In the genomic region with DNA sequence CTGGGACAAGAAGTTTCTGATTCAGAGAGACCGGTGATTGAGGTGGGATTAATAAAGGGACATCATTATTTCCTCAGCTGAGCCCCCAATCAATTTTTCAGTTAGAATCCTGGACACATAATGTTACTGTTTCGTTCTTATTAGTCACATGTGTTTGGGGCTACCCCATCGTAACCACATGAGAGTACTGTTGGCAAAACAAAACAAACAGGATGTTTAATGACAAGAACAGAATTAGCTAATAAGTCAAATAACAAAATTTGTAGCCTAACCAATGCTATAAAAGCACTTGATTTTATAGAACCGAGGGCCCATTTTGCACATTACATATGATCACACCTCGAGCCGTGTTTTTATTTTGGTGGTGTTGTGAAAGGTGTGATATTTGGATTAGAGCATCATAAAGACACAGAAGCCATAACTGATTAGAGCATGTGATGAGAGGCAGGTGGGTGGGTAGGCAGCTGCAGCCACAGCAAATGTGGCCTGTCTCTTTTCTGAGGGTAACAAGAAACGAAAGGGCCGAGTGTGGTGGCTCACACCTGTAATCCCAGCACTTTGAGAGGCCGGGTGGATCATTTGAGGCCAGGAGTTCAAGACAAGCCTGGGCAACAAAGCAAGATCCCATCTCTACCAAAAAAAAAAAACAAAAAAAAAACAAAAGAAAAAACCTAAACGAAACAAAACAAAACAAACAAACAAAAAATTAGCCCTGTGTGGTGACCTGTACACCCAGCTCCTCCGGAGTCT, we compare ENCODE assay signal across 17 cellular contexts. TPM values are rescaled to one million over a fixed set of nuclear protein-coding genes. Genes with fewer than 3 reads are reported as not detected.
DNase-seq lines count a peak whose midpoint lies in the region; ATAC-seq and TF ChIP-seq lines count a peak whose summit lies in the region.
"Had no signal": no experiment of that assay in that cellular context is flagged by ENCODE, and none has a peak within 500 bp of the region (broad histone marks: within the 10 kb centered on the region; RNA-seq: fewer than 3 reads in every experiment).

No MANE protein-coding gene starts in this region.

- peaks cover 3% of the 10 kb centered on the region for H3K36me3 Mint-ChIP-seq in activated naive CD4-positive, alpha-beta T cell treated with anti-CD3 and anti-CD28 coated beads, Interleukin-2, amount 10 ng/mL, durations not matched to agents 7 days and 5 days
- peaks cover 0 to 3% (median 0%) of the 10 kb centered on the region in 3 donors for H3K36me3 Mint-ChIP-seq in CD8-positive, alpha-beta memory T cell
- H3K36me3 Mint-ChIP-seq: activated naive CD4-positive, alpha-beta T cell treated with anti-CD3 and anti-CD28 coated beads, Interleukin-2, amount 50 U/mL, for 24 hours had no signal

- H3K27me3 ChIP-seq in OCI-LY3 (ENCODE audit: low read depth, low read length) (0 out of 2 replicates have a peak, but pooled peaks cover 6% of the 10 kb centered on the region), dorsolateral prefrontal cortex (peaks cover 0 to 53% (median 24%) of the 10 kb centered on the region in 45 donors), psoas muscle (ENCODE audit: insufficient read depth in 3 of 3, low read length in 2 of 3) (peaks cover 3 to 51% (median 26%) of the 10 kb centered on the region in 3 donors)
- H3K27me3 ChIP-seq in CD8-positive, alpha-beta memory T cell (ENCODE audit: insufficient read depth, low read length, poor library complexity, severe bottlenecking): no peaks in the 10 kb centered on the region

- H3K9me3 ChIP-seq in OCI-LY3 (ENCODE audit: insufficient read depth, low read length): no peaks in the 10 kb centered on the region
- H3K9me3 ChIP-seq in psoas muscle: no peaks in the 10 kb centered on the region
- H3K9me3 ChIP-seq in CD8-positive, alpha-beta memory T cell (ENCODE audit: low read length): no peaks in the 10 kb centered on the region
- H3K9me3 ChIP-seq: right lobe of liver had no signal

- H3K4me3 ChIP-seq in OCI-LY3 (ENCODE audit: low read length): no peak overlapping the region
- H3K4me3 ChIP-seq in dorsolateral prefrontal cortex: no peak overlapping the region
- no peak overlapping the region for H3K4me3 ChIP-seq in psoas muscle
- H3K4me3 ChIP-seq in CD8-positive, alpha-beta memory T cell (ENCODE audit: low read length): no peak overlapping the region
- H3K4me3 ChIP-seq: cardiac muscle cell, right lobe of liver, stomach had no signal

- intact Hi-C loops in dorsolateral prefrontal cortex (cut with DNase I): no loop called here
- intact Hi-C loops in psoas muscle (cut with DNase I): no loop called here

- H3K9me3 Mint-ChIP-seq in activated naive CD4-positive, alpha-beta T cell treated with anti-CD3 and anti-CD28 coated beads, Interleukin-2, amount 10 ng/mL, durations not matched to agents 7 days and 5 days: no peaks in the 10 kb centered on the region
- peaks cover 0 to 22% (median 9%) of the 10 kb centered on the region in 5 donors for H3K9me3 Mint-ChIP-seq in CD8-positive, alpha-beta memory T cell
- H3K9me3 Mint-ChIP-seq: activated naive CD4-positive, alpha-beta T cell treated with anti-CD3 and anti-CD28 coated beads, Interleukin-2, amount 50 U/mL, for 24 hours had no signal

- 77 to 79% (median 77%) methylated on average over 11 of the region's 11 CpGs for WGBS in psoas muscle, 3 donors

- CTCF ChIA-PET in activated naive CD4-positive, alpha-beta T cell treated with anti-CD3 and anti-CD28 coated beads, Interleukin-2, amount 10 ng/mL, durations not matched to agents 7 days and 5 days (lab: Charles Lee): no interaction called here
- CTCF ChIA-PET in CD8-positive, alpha-beta memory T cell (lab: Charles Lee): no interaction called here

- no peak overlapping the region for H2AFZ ChIP-seq in OCI-LY3 (ENCODE audit: low read depth, low read length)

- H3K27ac Mint-ChIP-seq in activated naive CD4-positive, alpha-beta T cell treated with anti-CD3 and anti-CD28 coated beads, Interleukin-2, amount 10 ng/mL, durations not matched to agents 7 days and 5 days: no peak overlapping the region
- H3K27ac Mint-ChIP-seq in CD8-positive, alpha-beta memory T cell: no peak overlapping the region
- H3K27ac Mint-ChIP-seq: activated naive CD4-positive, alpha-beta T cell treated with anti-CD3 and anti-CD28 coated beads, Interleukin-2, amount 50 U/mL, for 24 hours had no signal

- H3K4me1 ChIP-seq in OCI-LY3 (ENCODE audit: low read length): peaks cover 31% of the 10 kb centered on the region
- peaks cover 10% of the 10 kb centered on the region for H3K4me1 ChIP-seq in psoas muscle
- no peaks in the 10 kb centered on the region for H3K4me1 ChIP-seq in CD8-positive, alpha-beta memory T cell (ENCODE audit: insufficient read depth, low read length)

- H3K9ac ChIP-seq in OCI-LY3 (ENCODE audit: low read length): no peak overlapping the region

- POLR2A ChIA-PET in CD8-positive, alpha-beta memory T cell (lab: Charles Lee): no interaction called here

- TF ChIP-seq CTCF in OCI-LY3 (IDR thresholded peaks at IDR 0.05; ENCODE audit: low read depth, low read length) (no peak), dorsolateral prefrontal cortex (IDR thresholded peaks at IDR 0.05 in 54 of 56, conservative IDR thresholded peaks at IDR 0.05 in 2 of 56; ENCODE audit: low read depth in 1 of 56, partially characterized antibody in 56 of 56) (no peak), psoas muscle (IDR thresholded peaks at IDR 0.05) (no peak)

- H4K20me1 ChIP-seq in OCI-LY3 (ENCODE audit: insufficient read depth, low read length): no peaks in the 10 kb centered on the region

- ATAC-seq in GM18520 (IDR thresholded peaks at IDR 0.05; ENCODE audit: unreplicated experiment) (peak; percentile 41), GM21526 (IDR thresholded peaks at IDR 0.05; ENCODE audit: low FRiP score, unreplicated experiment) (peak; percentile 39), HG03045 (IDR thresholded peaks at IDR 0.05; ENCODE audit: unreplicated experiment) (peak; percentile 34), psoas muscle (no peak)
- ATAC-seq: right lobe of liver had no signal

- no peaks in the 10 kb centered on the region for H3K79me2 ChIP-seq in OCI-LY3 (ENCODE audit: low read length)

- no peak for DNase-seq in activated naive CD4-positive, alpha-beta T cell treated with anti-CD3 and anti-CD28 coated beads, Interleukin-2, amount 10 ng/mL, durations not matched to agents 7 days and 5 days
- DNase-seq in dorsolateral prefrontal cortex (no peak), psoas muscle (no peak)
- no peak for DNase-seq in CD8-positive, alpha-beta memory T cell
- DNase-seq: head of caudate nucleus, naive B cell, NCI-H187 treated with DMSO at 0.1 percent for 48 hours, right lobe of liver, stomach had no signal

- H3K27ac ChIP-seq in OCI-LY3 (ENCODE audit: low read length) (no peak overlapping the region), dorsolateral prefrontal cortex (no peak overlapping the region), psoas muscle (no peak overlapping the region)
- H3K27ac ChIP-seq in CD8-positive, alpha-beta memory T cell (ENCODE audit: low read depth, low read length): no peak overlapping the region
- H3K27ac ChIP-seq: cardiac muscle cell, right lobe of liver, stomach, VCaP had no signal

- peaks cover 69% of the 10 kb centered on the region for H3K27me3 Mint-ChIP-seq in activated naive CD4-positive, alpha-beta T cell treated with anti-CD3 and anti-CD28 coated beads, Interleukin-2, amount 10 ng/mL, durations not matched to agents 7 days and 5 days
- peaks cover 27 to 33% of the 10 kb centered on the region in 2 donors for H3K27me3 Mint-ChIP-seq in CD8-positive, alpha-beta memory T cell

- H3K4me3 Mint-ChIP-seq in activated naive CD4-positive, alpha-beta T cell treated with anti-CD3 and anti-CD28 coated beads, Interleukin-2, amount 10 ng/mL, durations not matched to agents 7 days and 5 days: no peak overlapping the region
- H3K4me3 Mint-ChIP-seq in CD8-positive, alpha-beta memory T cell: no peak overlapping the region
- H3K4me3 Mint-ChIP-seq: activated naive CD4-positive, alpha-beta T cell treated with anti-CD3 and anti-CD28 coated beads, Interleukin-2, amount 50 U/mL, for 24 hours; naive B cell had no signal

- peaks cover 8% of the 10 kb centered on the region for H3K4me1 Mint-ChIP-seq in activated naive CD4-positive, alpha-beta T cell treated with anti-CD3 and anti-CD28 coated beads, Interleukin-2, amount 10 ng/mL, durations not matched to agents 7 days and 5 days
- H3K4me1 Mint-ChIP-seq in CD8-positive, alpha-beta memory T cell: peaks cover 4 to 6% (median 6%) of the 10 kb centered on the region in 3 donors

- H3K4me2 ChIP-seq in OCI-LY3 (ENCODE audit: low read length): peak overlapping the region; percentile 9; the same call in 1 of the 2 replicates

- H3K36me3 ChIP-seq in OCI-LY3 (replicated peaks; ENCODE audit: low read depth, low read length): no peaks in the 10 kb centered on the region
- H3K36me3 ChIP-seq in psoas muscle (ENCODE audit: insufficient read depth in 1 of 2, low read depth in 1 of 2): no peaks in the 10 kb centered on the region
- no peaks in the 10 kb centered on the region for H3K36me3 ChIP-seq in CD8-positive, alpha-beta memory T cell (ENCODE audit: insufficient read depth, low read length)
- H3K36me3 ChIP-seq: cardiac muscle cell, right lobe of liver, stomach had no signal

RNA-seq across cellular contexts. Expression of a gene that starts 1.8 kb away (rescaled TPM):
- total RNA-seq in dorsolateral prefrontal cortex (1 to 10 TPM; 1.4 to 9.4 (median 4.8) TPM), psoas muscle (not detected)
- under 1 TPM in 2 of 3 donors, not detected in 1; under 0.01 to 0.01 TPM for polyA plus RNA-seq in psoas muscle
- not detected for total RNA-seq in CD8-positive, alpha-beta memory T cell
- not detected for polyA plus RNA-seq in CD8-positive, alpha-beta memory T cell
- total RNA-seq: right lobe of liver, SK-MEL-5 had no signal

Comparison
In these comparisons a context has a peak if more than half of its experiments do, and no peak if none do; other contexts are left out.
1. ATAC-seq: peak in GM18520 (single experiment), GM21526 (single experiment) and HG03045 (single experiment); none in psoas muscle (0 of 4).